ENCODE assay signal across 2 cellular contexts in genomic region chr11:74682731-74683278, GRCh38.
TF ChIP-seq lines count a peak whose summit lies in the region.

No MANE protein-coding gene starts in this region.

TF ChIP-seq in endothelial cell of umbilical vein, 7 proteins besides CTCF, POLR2A, EP300 and RAD21 (continued from another document):
- TF ChIP-seq EZH2 (IDR thresholded peaks at IDR 0.05; ENCODE audit: borderline replicate concordance, low read depth, low read length, severe bottlenecking) = no peak
- TF ChIP-seq MAX (IDR thresholded peaks at IDR 0.05; ENCODE audit: insufficient read depth, insufficient read length) = no peak
- no peak for TF ChIP-seq POLR2AphosphoS5 (IDR thresholded peaks at IDR 0.05; ENCODE audit: insufficient read depth, low read depth, low read length)
- TF ChIP-seq MYC (IDR thresholded peaks at IDR 0.05; ENCODE audit: low read depth, low read length) = no peak
- no peak for TF ChIP-seq JUN (IDR thresholded peaks at IDR 0.05; ENCODE audit: borderline replicate concordance, insufficient read depth, insufficient read length, low read depth)
- TF ChIP-seq FOS (IDR thresholded peaks at IDR 0.05; ENCODE audit: borderline replicate concordance, insufficient read depth, low read length) = no peak
TF ChIP-seq in endothelial cell of umbilical vein: peak in this region for 0.

TF ChIP-seq in SK-N-SH, 30 proteins besides CTCF, POLR2A, EP300 and RAD21 (continued from another document):
- TF ChIP-seq IRF3 (IDR thresholded peaks at IDR 0.05; ENCODE audit: low read depth, low read length) (no peak), MEF2A (IDR thresholded peaks at IDR 0.05; ENCODE audit: borderline replicate concordance, low read depth) (no peak), CHD2 (IDR thresholded peaks at IDR 0.05; ENCODE audit: low read length, partially characterized antibody) (no peak), GABPA (IDR thresholded peaks at IDR 0.05; ENCODE audit: low read depth) (no peak), RFX5 (IDR thresholded peaks at IDR 0.05; ENCODE audit: low read length) (no peak), USF1 (IDR thresholded peaks at IDR 0.05; ENCODE audit: borderline replicate concordance, low read depth) (no peak), POLR2AphosphoS5 (IDR thresholded peaks at IDR 0.05; ENCODE audit: low read depth, low read length) (no peak), JUND (IDR thresholded peaks at IDR 0.05) (no peak), FOXJ3 (CRISPR knock-in tag; IDR thresholded peaks at IDR 0.05) (no peak), FOXM1 (IDR thresholded peaks at IDR 0.05; ENCODE audit: low read depth) (no peak), FOSL2 (IDR thresholded peaks at IDR 0.05; ENCODE audit: borderline replicate concordance, low read depth) (no peak), SIN3A (IDR thresholded peaks at IDR 0.05; ENCODE audit: borderline replicate concordance, low read depth, low read length) (no peak)
